ENCODE assay signal across 1 cellular context in genomic region chr16:84442416-84443145, GRCh38.
TF ChIP-seq lines count a peak whose summit lies in the region.

No MANE protein-coding gene starts in this region.

TF ChIP-seq in WTC11, 78 proteins besides CTCF, POLR2A, EP300 and RAD21 (continued from another document):
- TF ChIP-seq ZNF532 (CRISPR knock-in tag; IDR thresholded peaks at IDR 0.05; ENCODE audit: borderline replicate concordance): no peak
- no peak for TF ChIP-seq RELA (CRISPR knock-in tag; IDR thresholded peaks at IDR 0.05; ENCODE audit: borderline replicate concordance)
- no peak for TF ChIP-seq AR (CRISPR knock-in tag; IDR thresholded peaks at IDR 0.05)
- TF ChIP-seq ATF1 (CRISPR knock-in tag; IDR thresholded peaks at IDR 0.05): no peak
- no peak for TF ChIP-seq MXD4 (CRISPR knock-in tag; IDR thresholded peaks at IDR 0.05; ENCODE audit: borderline replicate concordance)
- no peak for TF ChIP-seq CBFB (CRISPR knock-in tag; IDR thresholded peaks at IDR 0.05; ENCODE audit: low read depth)
- TF ChIP-seq ZMAT4 (CRISPR knock-in tag; IDR thresholded peaks at IDR 0.05): no peak
- no peak for TF ChIP-seq MYBL2 (CRISPR knock-in tag; IDR thresholded peaks at IDR 0.05)
